In the genomic region with DNA sequence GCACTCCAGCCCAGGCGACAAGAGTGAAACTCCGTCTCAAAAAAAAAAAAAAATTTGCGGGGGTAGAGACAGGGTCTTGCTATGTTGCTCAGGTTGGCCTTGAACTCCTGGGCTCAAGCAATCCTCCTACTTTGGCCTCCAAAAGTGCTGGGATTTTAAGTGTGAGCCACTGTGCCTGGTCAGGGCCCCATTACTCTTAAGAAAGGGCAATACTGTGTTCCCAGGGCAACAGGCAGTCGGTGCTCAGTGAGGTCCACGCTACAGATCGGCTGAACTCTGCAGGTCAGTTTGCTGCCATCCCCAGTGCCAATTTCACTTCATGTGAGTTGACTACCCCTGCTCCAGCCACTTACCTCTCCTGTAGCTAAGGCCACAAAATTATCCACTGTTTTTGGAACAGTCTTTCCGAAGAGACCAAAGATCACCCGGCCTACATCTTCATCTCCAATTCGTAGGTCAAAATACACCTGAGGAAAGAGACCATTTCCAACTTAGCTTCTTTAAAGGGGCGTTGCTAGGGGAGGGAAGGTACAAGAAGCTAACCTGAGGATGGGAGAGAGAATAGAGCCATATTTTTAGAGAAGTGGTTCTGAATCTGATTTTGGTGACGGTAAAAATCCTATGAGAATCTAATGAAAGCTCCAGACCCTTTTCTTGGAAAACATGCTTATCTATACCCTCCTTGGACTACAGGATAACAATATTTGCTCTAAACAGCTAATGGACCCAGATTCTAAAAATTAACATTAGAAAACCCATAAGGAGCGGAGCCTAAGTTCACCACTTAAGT, we compare ENCODE assay signal across 1 cellular context.
TF ChIP-seq lines count a peak whose summit lies in the region.

No MANE protein-coding gene starts in this region.

TF ChIP-seq in HepG2, 621 proteins besides CTCF, POLR2A, EP300 and RAD21 (continued from another document and continues in another):
- TF ChIP-seq, protein P1, sequence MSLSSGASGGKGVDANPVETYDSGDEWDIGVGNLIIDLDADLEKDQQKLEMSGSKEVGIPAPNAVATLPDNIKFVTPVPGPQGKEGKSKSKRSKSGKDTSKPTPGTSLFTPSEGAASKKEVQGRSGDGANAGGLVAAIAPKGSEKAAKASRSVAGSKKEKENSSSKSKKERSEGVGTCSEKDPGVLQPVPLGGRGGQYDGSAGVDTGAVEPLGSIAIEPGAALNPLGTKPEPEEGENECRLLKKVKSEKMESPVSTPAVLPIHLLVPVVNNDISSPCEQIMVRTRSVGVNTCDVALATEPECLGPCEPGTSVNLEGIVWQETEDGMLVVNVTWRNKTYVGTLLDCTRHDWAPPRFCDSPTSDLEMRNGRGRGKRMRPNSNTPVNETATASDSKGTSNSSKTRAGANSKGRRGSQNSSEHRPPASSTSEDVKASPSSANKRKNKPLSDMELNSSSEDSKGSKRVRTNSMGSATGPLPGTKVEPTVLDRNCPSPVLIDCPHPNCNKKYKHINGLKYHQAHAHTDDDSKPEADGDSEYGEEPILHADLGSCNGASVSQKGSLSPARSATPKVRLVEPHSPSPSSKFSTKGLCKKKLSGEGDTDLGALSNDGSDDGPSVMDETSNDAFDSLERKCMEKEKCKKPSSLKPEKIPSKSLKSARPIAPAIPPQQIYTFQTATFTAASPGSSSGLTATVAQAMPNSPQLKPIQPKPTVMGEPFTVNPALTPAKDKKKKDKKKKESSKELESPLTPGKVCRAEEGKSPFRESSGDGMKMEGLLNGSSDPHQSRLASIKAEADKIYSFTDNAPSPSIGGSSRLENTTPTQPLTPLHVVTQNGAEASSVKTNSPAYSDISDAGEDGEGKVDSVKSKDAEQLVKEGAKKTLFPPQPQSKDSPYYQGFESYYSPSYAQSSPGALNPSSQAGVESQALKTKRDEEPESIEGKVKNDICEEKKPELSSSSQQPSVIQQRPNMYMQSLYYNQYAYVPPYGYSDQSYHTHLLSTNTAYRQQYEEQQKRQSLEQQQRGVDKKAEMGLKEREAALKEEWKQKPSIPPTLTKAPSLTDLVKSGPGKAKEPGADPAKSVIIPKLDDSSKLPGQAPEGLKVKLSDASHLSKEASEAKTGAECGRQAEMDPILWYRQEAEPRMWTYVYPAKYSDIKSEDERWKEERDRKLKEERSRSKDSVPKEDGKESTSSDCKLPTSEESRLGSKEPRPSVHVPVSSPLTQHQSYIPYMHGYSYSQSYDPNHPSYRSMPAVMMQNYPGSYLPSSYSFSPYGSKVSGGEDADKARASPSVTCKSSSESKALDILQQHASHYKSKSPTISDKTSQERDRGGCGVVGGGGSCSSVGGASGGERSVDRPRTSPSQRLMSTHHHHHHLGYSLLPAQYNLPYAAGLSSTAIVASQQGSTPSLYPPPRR (CRISPR knock-in tag; IDR thresholded peaks at IDR 0.05; ENCODE audit: borderline replicate concordance): no peak
- TF ChIP-seq ZNF34 (CRISPR knock-in tag; IDR thresholded peaks at IDR 0.05; ENCODE audit: borderline replicate concordance) (no peak), ZNF33A (CRISPR knock-in tag; IDR thresholded peaks at IDR 0.05; ENCODE audit: borderline replicate concordance) (no peak), HMGA1 (CRISPR knock-in tag; conservative IDR thresholded peaks at IDR 0.05) (no peak), SUZ12 (IDR thresholded peaks at IDR 0.05; ENCODE audit: low read depth, low read length) (no peak), SIN3A (IDR thresholded peaks at IDR 0.05; ENCODE audit: borderline replicate concordance, low read depth, low read length) (no peak), RFX5 (IDR thresholded peaks at IDR 0.05; ENCODE audit: low read depth, low read length) (no peak), LCORL (IDR thresholded peaks at IDR 0.05) (no peak), LCORL (CRISPR knock-in tag; IDR thresholded peaks at IDR 0.05) (no peak), ZNF878 (CRISPR knock-in tag; IDR thresholded peaks at IDR 0.05) (no peak), ZNF205 (CRISPR knock-in tag; IDR thresholded peaks at IDR 0.05) (no peak), ZFP36L1 (CRISPR knock-in tag; IDR thresholded peaks at IDR 0.05) (0 out of 2 replicates have a peak, but pooled peaks have one; percentile 31), ZKSCAN8 (CRISPR knock-in tag; IDR thresholded peaks at IDR 0.05; ENCODE audit: borderline replicate concordance) (no peak), SAP130 (CRISPR knock-in tag; IDR thresholded peaks at IDR 0.05; ENCODE audit: low read depth) (no peak), ZNF598 (CRISPR knock-in tag; IDR thresholded peaks at IDR 0.05; ENCODE audit: borderline replicate concordance) (no peak), EEA1 (CRISPR knock-in tag; IDR thresholded peaks at IDR 0.05; ENCODE audit: borderline replicate concordance) (no peak), ZNF891 (CRISPR knock-in tag; IDR thresholded peaks at IDR 0.05) (no peak), TSC22D2 (CRISPR knock-in tag; IDR thresholded peaks at IDR 0.05; ENCODE audit: borderline replicate concordance) (no peak), ZNF570 (CRISPR knock-in tag; IDR thresholded peaks at IDR 0.05; ENCODE audit: borderline replicate concordance) (no peak), ZEB1 (IDR thresholded peaks at IDR 0.05; ENCODE audit: insufficient replicate concordance, low read depth) (no peak), PCBP2 (optimal IDR thresholded peaks at IDR 0.05; ENCODE audit: low read depth, low read length, poor library complexity, severe bottlenecking) (no peak), POLR2AphosphoS2 (IDR thresholded peaks at IDR 0.05; ENCODE audit: low read depth, low read length) (no peak), ADNP (CRISPR knock-in tag; IDR thresholded peaks at IDR 0.05) (no peak), ZNF12 (CRISPR knock-in tag; IDR thresholded peaks at IDR 0.05) (no peak), KLF12 (CRISPR knock-in tag; IDR thresholded peaks at IDR 0.05; ENCODE audit: borderline replicate concordance) (no peak), ZNF629 (CRISPR knock-in tag; conservative IDR thresholded peaks at IDR 0.05) (no peak), CHD2 (IDR thresholded peaks at IDR 0.05; ENCODE audit: low read depth, low read length) (no peak), ZMYM2 (CRISPR knock-in tag; IDR thresholded peaks at IDR 0.05) (no peak), HDAC1 (CRISPR knock-in tag; IDR thresholded peaks at IDR 0.05) (no peak), CENPX (CRISPR knock-in tag; IDR thresholded peaks at IDR 0.05) (no peak), KLF6 (CRISPR knock-in tag; IDR thresholded peaks at IDR 0.05) (no peak), KAT2B (IDR thresholded peaks at IDR 0.05; ENCODE audit: borderline replicate concordance, low read depth, low read length) (no peak), CAMTA2 (CRISPR knock-in tag; IDR thresholded peaks at IDR 0.05; ENCODE audit: borderline replicate concordance) (no peak), KDM1A (CRISPR knock-in tag; IDR thresholded peaks at IDR 0.05) (no peak), ZSCAN9 (CRISPR knock-in tag; IDR thresholded peaks at IDR 0.05; ENCODE audit: borderline replicate concordance) (no peak), SIX1 (CRISPR knock-in tag; IDR thresholded peaks at IDR 0.05; ENCODE audit: borderline replicate concordance) (no peak), SP1 (IDR thresholded peaks at IDR 0.05) (no peak), SP1 (CRISPR knock-in tag; IDR thresholded peaks at IDR 0.05) (no peak), KDM4B (CRISPR knock-in tag; IDR thresholded peaks at IDR 0.05) (no peak), ZBTB7B (CRISPR knock-in tag; IDR thresholded peaks at IDR 0.05) (no peak), ZNF496 (CRISPR knock-in tag; IDR thresholded peaks at IDR 0.05; ENCODE audit: insufficient replicate concordance) (no peak), MIXL1 (CRISPR knock-in tag; IDR thresholded peaks at IDR 0.05) (no peak)
- TF ChIP-seq, protein P2, sequence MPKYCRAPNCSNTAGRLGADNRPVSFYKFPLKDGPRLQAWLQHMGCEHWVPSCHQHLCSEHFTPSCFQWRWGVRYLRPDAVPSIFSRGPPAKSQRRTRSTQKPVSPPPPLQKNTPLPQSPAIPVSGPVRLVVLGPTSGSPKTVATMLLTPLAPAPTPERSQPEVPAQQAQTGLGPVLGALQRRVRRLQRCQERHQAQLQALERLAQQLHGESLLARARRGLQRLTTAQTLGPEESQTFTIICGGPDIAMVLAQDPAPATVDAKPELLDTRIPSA (CRISPR knock-in tag; IDR thresholded peaks at IDR 0.05; ENCODE audit: borderline replicate concordance): no peak
- TF ChIP-seq, protein P3, sequence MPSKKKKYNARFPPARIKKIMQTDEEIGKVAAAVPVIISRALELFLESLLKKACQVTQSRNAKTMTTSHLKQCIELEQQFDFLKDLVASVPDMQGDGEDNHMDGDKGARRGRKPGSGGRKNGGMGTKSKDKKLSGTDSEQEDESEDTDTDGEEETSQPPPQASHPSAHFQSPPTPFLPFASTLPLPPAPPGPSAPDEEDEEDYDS (CRISPR knock-in tag; IDR thresholded peaks at IDR 0.05): no peak
- TF ChIP-seq, protein P4, sequence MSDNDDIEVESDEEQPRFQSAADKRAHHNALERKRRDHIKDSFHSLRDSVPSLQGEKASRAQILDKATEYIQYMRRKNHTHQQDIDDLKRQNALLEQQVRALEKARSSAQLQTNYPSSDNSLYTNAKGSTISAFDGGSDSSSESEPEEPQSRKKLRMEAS (IDR thresholded peaks at IDR 0.05): peak; percentile 12; the same call in 1 of the 2 replicates
- TF ChIP-seq, protein P5, sequence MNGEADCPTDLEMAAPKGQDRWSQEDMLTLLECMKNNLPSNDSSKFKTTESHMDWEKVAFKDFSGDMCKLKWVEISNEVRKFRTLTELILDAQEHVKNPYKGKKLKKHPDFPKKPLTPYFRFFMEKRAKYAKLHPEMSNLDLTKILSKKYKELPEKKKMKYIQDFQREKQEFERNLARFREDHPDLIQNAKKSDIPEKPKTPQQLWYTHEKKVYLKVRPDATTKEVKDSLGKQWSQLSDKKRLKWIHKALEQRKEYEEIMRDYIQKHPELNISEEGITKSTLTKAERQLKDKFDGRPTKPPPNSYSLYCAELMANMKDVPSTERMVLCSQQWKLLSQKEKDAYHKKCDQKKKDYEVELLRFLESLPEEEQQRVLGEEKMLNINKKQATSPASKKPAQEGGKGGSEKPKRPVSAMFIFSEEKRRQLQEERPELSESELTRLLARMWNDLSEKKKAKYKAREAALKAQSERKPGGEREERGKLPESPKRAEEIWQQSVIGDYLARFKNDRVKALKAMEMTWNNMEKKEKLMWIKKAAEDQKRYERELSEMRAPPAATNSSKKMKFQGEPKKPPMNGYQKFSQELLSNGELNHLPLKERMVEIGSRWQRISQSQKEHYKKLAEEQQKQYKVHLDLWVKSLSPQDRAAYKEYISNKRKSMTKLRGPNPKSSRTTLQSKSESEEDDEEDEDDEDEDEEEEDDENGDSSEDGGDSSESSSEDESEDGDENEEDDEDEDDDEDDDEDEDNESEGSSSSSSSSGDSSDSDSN (CRISPR knock-in tag; IDR thresholded peaks at IDR 0.05): no peak
- TF ChIP-seq, protein P6, sequence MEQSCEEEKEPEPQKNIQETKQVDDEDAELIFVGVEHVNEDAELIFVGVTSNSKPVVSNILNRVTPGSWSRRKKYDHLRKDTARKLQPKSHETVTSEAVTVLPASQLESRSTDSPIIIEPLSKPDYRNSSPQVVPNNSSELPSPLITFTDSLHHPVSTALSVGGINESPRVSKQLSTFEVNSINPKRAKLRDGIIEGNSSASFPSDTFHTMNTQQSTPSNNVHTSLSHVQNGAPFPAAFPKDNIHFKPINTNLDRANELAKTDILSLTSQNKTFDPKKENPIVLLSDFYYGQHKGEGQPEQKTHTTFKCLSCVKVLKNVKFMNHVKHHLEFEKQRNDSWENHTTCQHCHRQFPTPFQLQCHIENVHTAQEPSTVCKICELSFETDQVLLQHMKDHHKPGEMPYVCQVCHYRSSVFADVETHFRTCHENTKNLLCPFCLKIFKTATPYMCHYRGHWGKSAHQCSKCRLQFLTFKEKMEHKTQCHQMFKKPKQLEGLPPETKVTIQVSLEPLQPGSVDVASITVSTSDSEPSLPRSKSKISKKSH (CRISPR knock-in tag; IDR thresholded peaks at IDR 0.05; ENCODE audit: borderline replicate concordance): no peak
- TF ChIP-seq, protein P7, sequence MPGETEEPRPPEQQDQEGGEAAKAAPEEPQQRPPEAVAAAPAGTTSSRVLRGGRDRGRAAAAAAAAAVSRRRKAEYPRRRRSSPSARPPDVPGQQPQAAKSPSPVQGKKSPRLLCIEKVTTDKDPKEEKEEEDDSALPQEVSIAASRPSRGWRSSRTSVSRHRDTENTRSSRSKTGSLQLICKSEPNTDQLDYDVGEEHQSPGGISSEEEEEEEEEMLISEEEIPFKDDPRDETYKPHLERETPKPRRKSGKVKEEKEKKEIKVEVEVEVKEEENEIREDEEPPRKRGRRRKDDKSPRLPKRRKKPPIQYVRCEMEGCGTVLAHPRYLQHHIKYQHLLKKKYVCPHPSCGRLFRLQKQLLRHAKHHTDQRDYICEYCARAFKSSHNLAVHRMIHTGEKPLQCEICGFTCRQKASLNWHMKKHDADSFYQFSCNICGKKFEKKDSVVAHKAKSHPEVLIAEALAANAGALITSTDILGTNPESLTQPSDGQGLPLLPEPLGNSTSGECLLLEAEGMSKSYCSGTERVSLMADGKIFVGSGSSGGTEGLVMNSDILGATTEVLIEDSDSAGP (CRISPR knock-in tag; IDR thresholded peaks at IDR 0.05; ENCODE audit: borderline replicate concordance): no peak
- TF ChIP-seq, protein P8, sequence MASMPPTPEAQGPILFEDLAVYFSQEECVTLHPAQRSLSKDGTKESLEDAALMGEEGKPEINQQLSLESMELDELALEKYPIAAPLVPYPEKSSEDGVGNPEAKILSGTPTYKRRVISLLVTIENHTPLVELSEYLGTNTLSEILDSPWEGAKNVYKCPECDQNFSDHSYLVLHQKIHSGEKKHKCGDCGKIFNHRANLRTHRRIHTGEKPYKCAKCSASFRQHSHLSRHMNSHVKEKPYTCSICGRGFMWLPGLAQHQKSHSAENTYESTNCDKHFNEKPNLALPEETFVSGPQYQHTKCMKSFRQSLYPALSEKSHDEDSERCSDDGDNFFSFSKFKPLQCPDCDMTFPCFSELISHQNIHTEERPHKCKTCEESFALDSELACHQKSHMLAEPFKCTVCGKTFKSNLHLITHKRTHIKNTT (CRISPR knock-in tag; IDR thresholded peaks at IDR 0.05): no peak
- TF ChIP-seq, protein P9, sequence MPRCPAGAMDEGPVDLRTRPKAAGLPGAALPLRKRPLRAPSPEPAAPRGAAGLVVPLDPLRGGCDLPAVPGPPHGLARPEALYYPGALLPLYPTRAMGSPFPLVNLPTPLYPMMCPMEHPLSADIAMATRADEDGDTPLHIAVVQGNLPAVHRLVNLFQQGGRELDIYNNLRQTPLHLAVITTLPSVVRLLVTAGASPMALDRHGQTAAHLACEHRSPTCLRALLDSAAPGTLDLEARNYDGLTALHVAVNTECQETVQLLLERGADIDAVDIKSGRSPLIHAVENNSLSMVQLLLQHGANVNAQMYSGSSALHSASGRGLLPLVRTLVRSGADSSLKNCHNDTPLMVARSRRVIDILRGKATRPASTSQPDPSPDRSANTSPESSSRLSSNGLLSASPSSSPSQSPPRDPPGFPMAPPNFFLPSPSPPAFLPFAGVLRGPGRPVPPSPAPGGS (CRISPR knock-in tag; IDR thresholded peaks at IDR 0.05): no peak
- TF ChIP-seq, protein P10, sequence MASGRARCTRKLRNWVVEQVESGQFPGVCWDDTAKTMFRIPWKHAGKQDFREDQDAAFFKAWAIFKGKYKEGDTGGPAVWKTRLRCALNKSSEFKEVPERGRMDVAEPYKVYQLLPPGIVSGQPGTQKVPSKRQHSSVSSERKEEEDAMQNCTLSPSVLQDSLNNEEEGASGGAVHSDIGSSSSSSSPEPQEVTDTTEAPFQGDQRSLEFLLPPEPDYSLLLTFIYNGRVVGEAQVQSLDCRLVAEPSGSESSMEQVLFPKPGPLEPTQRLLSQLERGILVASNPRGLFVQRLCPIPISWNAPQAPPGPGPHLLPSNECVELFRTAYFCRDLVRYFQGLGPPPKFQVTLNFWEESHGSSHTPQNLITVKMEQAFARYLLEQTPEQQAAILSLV (CRISPR knock-in tag; IDR thresholded peaks at IDR 0.05; ENCODE audit: borderline replicate concordance): no peak
